ENCODE assay signal across 28 cellular contexts in the genomic region with DNA sequence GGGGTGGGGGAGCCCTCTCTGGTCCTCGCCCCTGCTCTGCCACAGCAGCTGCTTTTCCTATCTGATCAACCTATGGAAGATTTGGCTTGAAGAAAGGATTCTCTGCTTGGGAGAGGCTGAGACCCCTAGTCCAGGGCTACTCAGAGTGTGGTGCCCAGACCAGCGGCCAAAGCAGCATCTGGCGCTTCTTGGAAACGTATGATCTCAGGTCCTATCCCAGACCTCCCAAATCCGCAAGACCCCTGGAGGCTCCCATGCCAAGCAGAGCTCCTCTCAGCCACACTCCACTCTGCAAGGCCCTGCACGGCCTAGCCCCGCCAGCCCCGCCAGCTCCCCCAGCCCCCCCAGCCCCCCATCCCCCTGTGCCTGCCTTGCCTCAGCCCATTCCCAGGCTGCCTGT.
"Had no signal": no experiment of that assay in that cellular context is flagged by ENCODE, and none has a peak within 500 bp of the region (broad histone marks: within the 10 kb centered on the region; RNA-seq: fewer than 3 reads in every experiment).

No MANE protein-coding gene starts in this region.

- ATAC-seq: left colon; left lung; natural killer cell; right lobe of liver; stimulated activated naive B cell treated with anti-CD40 and anti-IgM and Interleukin-4, amounts not matched to agents 10 μg/mL and 1 μg/mL and 100 μg/mL, for 72 hours; stimulated activated naive CD8-positive, alpha-beta T cell treated with anti-CD3 and anti-CD28 coated beads, Interleukin-15, Interleukin-2, amounts not matched to agents 100 U/mL and 50 U/mL, for 24 hours had no signal

- H3K9me3 Mint-ChIP-seq: mesothelial cell of epicardium; naive B cell; natural killer cell; nephron progenitor cell; neural progenitor cell; stimulated activated naive B cell treated with anti-CD40 and anti-IgM and Interleukin-4, amounts not matched to agents 10 μg/mL and 1 μg/mL and 100 μg/mL, for 72 hours had no signal

- H3K27ac Mint-ChIP-seq: mesothelial cell of epicardium; natural killer cell; neural progenitor cell; progenitor cell of endocrine pancreas; stimulated activated naive B cell treated with anti-CD40 and anti-IgM and Interleukin-4, amounts not matched to agents 10 μg/mL and 1 μg/mL and 100 μg/mL, for 72 hours had no signal

- H3K27me3 ChIP-seq: hepatocyte, left lung, neural progenitor cell, neutrophil, right atrium auricular region, right lobe of liver, suprapubic skin, tibial artery, uterus had no signal

- H3K36me3 ChIP-seq: neural progenitor cell, uterus had no signal

- H3K4me3 Mint-ChIP-seq: mesothelial cell of epicardium; naive B cell; natural killer cell; nephron progenitor cell; neural progenitor cell; stimulated activated naive B cell treated with anti-CD40 and anti-IgM and Interleukin-4, amounts not matched to agents 10 μg/mL and 1 μg/mL and 100 μg/mL, for 72 hours had no signal

- DNase-seq: left colon; left lung; mesendoderm; naive B cell; natural killer cell; nephron progenitor cell; occipital lobe; right lobe of liver; stimulated activated CD4-positive, alpha-beta T cell treated with anti-CD3 and anti-CD28 coated beads, Interleukin-1b, Interleukin-23, amount 100 ng/mL, for 48 hours; stimulated activated CD4-positive, alpha-beta T cell treated with anti-CD3 and anti-CD28 coated beads, Interleukin-2, amount 100 ng/mL, for 48 hours; stimulated activated CD4-positive, alpha-beta T cell treated with anti-CD3 and anti-CD28 coated beads, Interleukin-4, amount 100 ng/mL, for 4 hours; stimulated activated CD8-positive, alpha-beta memory T cell treated with anti-CD3 and anti-CD28 coated beads, Interleukin-4, amount 100 ng/mL, for 48 hours; stimulated activated naive B cell treated with anti-CD40 and anti-IgM and Interleukin-4, amounts not matched to agents 10 μg/mL and 1 μg/mL and 100 μg/mL, for 72 hours; stimulated activated naive CD8-positive, alpha-beta T cell treated with anti-CD3 and anti-CD28 coated beads, Interleukin-15, Interleukin-2, amounts not matched to agents 100 U/mL and 50 U/mL, for 24 hours; trophoblast cell; uterus had no signal

- H3K27me3 Mint-ChIP-seq: progenitor cell of endocrine pancreas; stimulated activated naive B cell treated with anti-CD40 and anti-IgM and Interleukin-4, amounts not matched to agents 10 μg/mL and 1 μg/mL and 100 μg/mL, for 72 hours had no signal

- H3K27ac ChIP-seq: hepatocyte, left lung, neural progenitor cell, neutrophil, parathyroid adenoma, right atrium auricular region, right lobe of liver, suprapubic skin, thoracic aorta, tibial artery, uterus had no signal

- H3K36me3 Mint-ChIP-seq: natural killer cell had no signal

- H3K9me3 ChIP-seq: left lung, neutrophil, right atrium auricular region, right lobe of liver, suprapubic skin, thoracic aorta, tibial artery, uterus had no signal

- H3K4me1 ChIP-seq: left lung, parathyroid adenoma, right atrium auricular region, right lobe of liver, suprapubic skin, tibial artery, uterus had no signal

- H3K4me3 ChIP-seq: hepatocyte, left lung, lung, neural progenitor cell, right atrium auricular region, right lobe of liver, smooth muscle cell, suprapubic skin, thoracic aorta, tibial artery, uterus had no signal
